ENCODE assay signal across 14 cellular contexts in genomic region chr2:70541481-70542020, GRCh38. TPM values are rescaled to one million over a fixed set of nuclear protein-coding genes. Genes with fewer than 3 reads are reported as not detected.
DNase-seq lines count a peak whose midpoint lies in the region; ATAC-seq, FAIRE-seq and TF ChIP-seq lines count a peak whose summit lies in the region.
"Had no signal": no experiment of that assay in that cellular context is flagged by ENCODE, and none has a peak within 500 bp of the region (broad histone marks: within the 10 kb centered on the region; RNA-seq: fewer than 3 reads in every experiment).

No MANE protein-coding gene starts in this region.

- in situ Hi-C loops in G401 (cut with HindIII; ENCODE audit: low sequenced_read_pairs), result no loop called here

- no peak for FAIRE-seq in GM12892 (lab: Jason Lieb, UNC)

- ATAC-seq in GM18858 (IDR thresholded peaks at IDR 0.05; ENCODE audit: unreplicated experiment), result no peak
- ATAC-seq: gastroesophageal sphincter, lower lobe of right lung had no signal

- peak overlapping the region; percentile 23 for H3K27ac ChIP-seq in caudate nucleus (ENCODE audit: low read depth, low read length)
- H3K27ac ChIP-seq: coronary artery, gastroesophageal sphincter, lower lobe of right lung had no signal

- no peak for TF ChIP-seq POLR2A in GM12892 (IDR thresholded peaks at IDR 0.05; ENCODE audit: low read depth, low read length)

- peak; percentile 68 for DNase-seq in G401 (ENCODE audit: low spot score)
- peak; percentile 88 for DNase-seq in NCI-H1694 (lab: John Stamatoyannopoulos, UW)
- peak in 27 of 61 donors; percentile 7 to 63 (median 21) for DNase-seq in caudate nucleus (lab: John Stamatoyannopoulos, UW)
- DNase-seq in myocyte (ENCODE audit: low read depth), result peak; percentile 50
- no peak for DNase-seq in GM12892 (ENCODE audit: insufficient read length)
- no peak for DNase-seq in SHP77 (lab: John Stamatoyannopoulos, UW)
- no peak for DNase-seq in T1000 (lab: John Stamatoyannopoulos, UW)
- DNase-seq: activated CD4-positive, alpha-beta T cell treated with anti-CD3 and anti-CD28 coated beads, Interleukin-2, amount 50 U/mL, for 4 hours; lower lobe of right lung; MV-4-11; NCI-H526 treated with DMSO at 0.1 percent for 48 hours had no signal

RNA-seq across cellular contexts. Expression of gene TGFA, which starts 12.1 kb away (rescaled TPM):
- not detected in 2 replicates for total RNA-seq in G401 (2014; rRNA removed; shearing (Covaris generic))
- total RNA-seq in myocyte, result 0.19 and 0.21 TPM in 2 replicates
- polyA plus RNA-seq in myocyte (2012), result 0.05 TPM
- polyA plus RNA-seq in GM12892 (2012; ENCODE audit: missing spikeins), result not detected

Comparison
In these comparisons a context has a peak if more than half of its experiments do, and no peak if none do; other contexts are left out.
1. DNase-seq: peak in G401 (single experiment), NCI-H1694 (single experiment) and myocyte (single experiment); none in GM12892 (single experiment), SHP77 (0 of 2) and T1000 (single experiment).